In the genomic region with DNA sequence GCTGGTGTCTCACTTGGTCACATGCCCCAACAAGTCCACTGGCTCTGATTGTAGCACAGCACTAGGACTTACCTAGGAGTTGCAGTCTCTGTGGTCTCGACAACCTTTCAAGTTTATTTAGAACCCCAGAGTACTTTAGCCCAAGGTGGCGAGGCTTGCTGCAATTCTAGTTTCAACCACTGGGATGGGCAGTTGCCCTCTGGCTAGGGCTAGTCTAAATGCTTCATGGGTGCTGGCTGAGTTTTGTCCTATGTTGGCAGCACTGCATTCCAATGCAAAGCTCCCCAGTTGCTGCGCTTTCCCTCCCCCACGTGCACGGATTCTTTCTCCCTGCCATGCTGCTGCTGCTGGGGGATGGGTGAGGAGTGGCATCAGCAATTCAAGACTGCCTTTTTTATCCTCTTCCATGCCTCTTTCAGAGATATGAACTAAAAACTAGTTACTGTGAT, we compare ENCODE assay signal across 9 cellular contexts.
DNase-seq lines count a peak whose midpoint lies in the region; FAIRE-seq and TF ChIP-seq lines count a peak whose summit lies in the region.
"Had no signal": no experiment of that assay in that cellular context is flagged by ENCODE, and none has a peak within 500 bp of the region (broad histone marks: within the 10 kb centered on the region; RNA-seq: fewer than 3 reads in every experiment).

No MANE protein-coding gene starts in this region.

- no peaks in the 10 kb centered on the region for H3K27me3 ChIP-seq in esophagus squamous epithelium

- TF ChIP-seq POLR2A in esophagus squamous epithelium (IDR thresholded peaks at IDR 0.05) = no peak

- H3K4me1 ChIP-seq in esophagus squamous epithelium = peaks cover 11 to 40% (median 15%) of the 10 kb centered on the region in 3 donors
- H3K4me1 ChIP-seq: parathyroid adenoma had no signal

- H3K27ac ChIP-seq in esophagus squamous epithelium = peak overlapping the region; percentile 74 to 84 (median 82)
- H3K27ac ChIP-seq: parathyroid adenoma had no signal

- DNase-seq in activated T-cell treated with anti-CD3 and anti-CD28 coated beads for 48 hours (ENCODE audit: low read depth) (peak; percentile 13), NCI-H69 (lab: John Stamatoyannopoulos, UW) (peak; percentile 19), esophagus squamous epithelium (lab: John Stamatoyannopoulos, UW) (no peak), NCI-H1417 (lab: John Stamatoyannopoulos, UW) (no peak), frontal cortex (ENCODE audit: low spot score in 2 of 2) (no peak), retina (no peak)
- DNase-seq in activated T-cell treated with anti-CD3 and anti-CD28 coated beads, Interleukin-2, amount 50 U/mL, for 1 hour = no peak
- DNase-seq in stimulated activated CD8-positive, alpha-beta memory T cell treated with anti-CD3 and anti-CD28 coated beads, Interleukin-4, amount 100 ng/mL, for 48 hours = peak; percentile 35

- peaks cover 0 to 58% (median 3%) of the 10 kb centered on the region in 3 donors for H3K36me3 ChIP-seq in esophagus squamous epithelium

- intact Hi-C loops in esophagus squamous epithelium (cut with DNase I) = no loop called here

- H3K4me3 ChIP-seq in esophagus squamous epithelium = no peak overlapping the region

- TF ChIP-seq CTCF in esophagus squamous epithelium (IDR thresholded peaks at IDR 0.05) = peak in 5 of 6 experiments; percentile 45 to 93 (median 71)

- WGBS in esophagus squamous epithelium, 2 donors = 36 to 51% methylated on average over 5 of the region's 5 CpGs

- H3K9me3 ChIP-seq in esophagus squamous epithelium = no peaks in the 10 kb centered on the region

- no peak for FAIRE-seq in frontal cortex (lab: Jason Lieb, UNC)

Comparison
In these comparisons a context has a peak if more than half of its experiments do, and no peak if none do; other contexts are left out.
1. DNase-seq: peak in activated T-cell treated with anti-CD3 and anti-CD28 coated beads for 48 hours (single experiment), NCI-H69 (single experiment) and stimulated activated CD8-positive, alpha-beta memory T cell treated with anti-CD3 and anti-CD28 coated beads, Interleukin-4, amount 100 ng/mL, for 48 hours (single experiment); none in activated T-cell treated with anti-CD3 and anti-CD28 coated beads, Interleukin-2, amount 50 U/mL, for 1 hour (single experiment), esophagus squamous epithelium (single experiment), NCI-H1417 (0 of 3), frontal cortex (0 of 2) and retina (single experiment).